Comparison of ENCODE assay signal across 17 cellular contexts in the genomic region with DNA sequence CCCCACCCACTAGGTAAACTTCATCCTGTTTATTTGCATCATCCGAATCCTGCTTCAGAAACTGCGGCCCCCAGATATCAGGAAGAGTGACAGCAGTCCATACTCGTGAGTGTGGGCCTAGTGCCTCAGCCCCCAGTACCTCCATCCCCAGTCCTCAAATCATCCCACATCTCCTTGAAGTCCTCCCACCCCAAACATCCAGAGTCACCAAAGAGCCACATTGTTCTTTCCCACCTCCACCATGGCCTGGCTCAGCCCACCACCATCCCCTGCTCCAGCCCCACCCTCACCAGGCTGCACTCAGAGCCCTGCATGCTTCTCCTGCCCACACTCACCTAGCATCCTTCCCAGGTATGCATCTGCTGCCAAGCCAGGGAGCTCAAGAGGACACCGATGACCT.
"Had no signal": no experiment of that assay in that cellular context is flagged by ENCODE, and none has a peak within 500 bp of the region (broad histone marks: within the 10 kb centered on the region; RNA-seq: fewer than 3 reads in every experiment).

No MANE protein-coding gene starts in this region.

- H3K4me3 ChIP-seq: breast epithelium, esophagus squamous epithelium, heart right ventricle, left lung, ovary, psoas muscle, skin epidermis, stomach, testis had no signal

- H3K27me3 ChIP-seq: breast epithelium, esophagus squamous epithelium, heart right ventricle, left lung, ovary, stomach, testis had no signal

- DNase-seq: activated CD4-positive, alpha-beta T cell treated with anti-CD3 and anti-CD28 coated beads, Interleukin-2, amount 50 U/mL, for 1 hour; activated gamma-delta T cell treated with Interleukin-2 at 50 U/mL for 16 hours; cerebellar nuclear complex; effector memory CD4-positive, alpha-beta T cell; esophagus squamous epithelium; heart right ventricle; ovary; psoas muscle; right cardiac atrium; stomach; T-helper 1 cell; T1000; testis had no signal

- ATAC-seq: heart right ventricle, left lung, psoas muscle, right cardiac atrium, SK-N-SH treated with all-trans-retinoic acid at 6 μM for 48 hours had no signal

- H3K9me3 ChIP-seq: breast epithelium, esophagus squamous epithelium, heart right ventricle, left lung, ovary, psoas muscle, stomach, testis had no signal

- H3K36me3 ChIP-seq: breast epithelium, esophagus squamous epithelium, heart right ventricle, ovary had no signal

- H3K27ac ChIP-seq: esophagus squamous epithelium, heart right ventricle, ovary, psoas muscle, skin epidermis, stomach, testis had no signal

- H3K4me1 ChIP-seq: breast epithelium, esophagus squamous epithelium, psoas muscle, stomach, testis had no signal
